23 cellular contexts compared by ENCODE assay signal in the genomic region with DNA sequence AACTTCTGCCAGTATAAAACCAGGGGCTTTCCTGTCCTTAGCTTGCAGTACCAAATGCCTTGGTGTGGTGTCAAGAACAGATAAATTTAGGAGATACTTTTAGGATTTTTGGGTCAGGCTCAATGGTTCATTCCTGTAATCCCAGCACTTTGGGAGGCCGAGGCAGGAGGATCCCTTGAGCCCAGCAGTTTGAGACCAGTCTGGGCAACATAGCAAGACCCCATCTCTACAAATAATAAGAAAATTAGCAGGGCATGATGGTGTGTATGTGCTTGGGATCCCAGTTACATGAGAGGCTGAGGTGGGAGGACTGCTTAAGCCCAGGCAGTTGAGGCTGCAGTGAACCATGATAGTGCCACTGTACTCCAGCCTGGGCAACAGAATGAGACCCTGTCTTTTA. TPM values are rescaled to one million over a fixed set of nuclear protein-coding genes. Genes with fewer than 3 reads are reported as not detected.
A peak's percentile ranks its signal among the peaks of the same experiment; 100 is the strongest.
DNase-seq lines count a peak whose midpoint lies in the region; ATAC-seq, FAIRE-seq and TF ChIP-seq lines count a peak whose summit lies in the region.
"Had no signal": no experiment of that assay in that cellular context is flagged by ENCODE, and none has a peak within 500 bp of the region (broad histone marks: within the 10 kb centered on the region; RNA-seq: fewer than 3 reads in every experiment).

No MANE protein-coding gene starts in this region.

- H3K4me2 ChIP-seq in K562 (ENCODE audit: insufficient read depth, low read length): no peak overlapping the region

- no peaks in the 10 kb centered on the region for H3K27me3 ChIP-seq in K562 (ENCODE audit: control insufficient read depth in 2 of 2, insufficient read depth in 2 of 2, low read length in 2 of 2)
- no peaks in the 10 kb centered on the region for H3K27me3 ChIP-seq in spleen (replicated peaks in 1 of 7)
- H3K27me3 ChIP-seq in suprapubic skin: no peaks in the 10 kb centered on the region

- TF ChIP-seq POLR2A in K562 (conservative IDR thresholded peaks at IDR 0.05) (no peak), spleen (IDR thresholded peaks at IDR 0.05) (no peak), suprapubic skin (IDR thresholded peaks at IDR 0.05) (no peak)

- intact Hi-C loops in K562 (cut with micrococcal nuclease): loop anchor here (10.0 kb wide), 1 partner anchor 290 kb away; a partner anchor contains a TSS
- intact Hi-C loops in spleen (cut with DNase I; ENCODE audit: low total_unique reads): no loop called here

- H2AFZ ChIP-seq in K562 (ENCODE audit: low read depth, low read length): no peak overlapping the region
- H2AFZ ChIP-seq: GM23248 had no signal

- H3K9ac ChIP-seq in K562 (ENCODE audit: insufficient read depth in 1 of 2, low read depth in 2 of 2, low read length in 2 of 2): no peak overlapping the region
- H3K9ac ChIP-seq: GM23248 had no signal

- H3K9me3 ChIP-seq in K562 (replicated peaks; ENCODE audit: control insufficient read depth, insufficient read depth, low read depth, low read length): no peaks in the 10 kb centered on the region
- H3K9me3 ChIP-seq in spleen: no peaks in the 10 kb centered on the region
- H3K9me3 ChIP-seq in suprapubic skin: no peaks in the 10 kb centered on the region

- no TSS peak for BruUV-seq in K562 (replicated peaks; lab: Mats Ljungman, UMichigan)

- H3K4me3 ChIP-seq in K562: no peak overlapping the region
- H3K4me3 ChIP-seq in spleen: no peak overlapping the region
- no peak overlapping the region for H3K4me3 ChIP-seq in suprapubic skin
- H3K4me3 ChIP-seq: GM23248 had no signal

- H3K4me1 ChIP-seq in K562 (replicated peaks in 1 of 2; ENCODE audit: control insufficient read depth in 2 of 2, insufficient read depth in 2 of 2, low read length in 2 of 2) (peaks cover 28 to 44% of the 10 kb centered on the region in 2 experiments), spleen (peaks cover 14 to 38% (median 23%) of the 10 kb centered on the region in 6 donors), suprapubic skin (peaks cover 21% of the 10 kb centered on the region)

- DNase-seq in K562 (ENCODE audit: extremely low read depth in 1 of 4, low spot score in 3 of 4) (no peak), spleen (peak; percentile 8), suprapubic skin (ENCODE audit: low spot score in 2 of 2) (no peak)
- DNase-seq: C1 segment of cervical spinal cord; Calu3; CD4-positive, alpha-beta memory T cell; COR-L47; DMS53; DMS79 treated with DMSO at 0.1 percent for 48 hours; GF-D8; GM23248; H9; HFFc6 had no signal

- H3K27ac ChIP-seq in 22Rv1: 0 out of 2 replicates have a peak overlapping the region, but pooled peaks have one; percentile 8
- H3K27ac ChIP-seq in K562 (ENCODE audit: extremely low read depth, low read depth, low read length): no peak overlapping the region
- H3K27ac ChIP-seq in spleen: no peak overlapping the region
- no peak overlapping the region for H3K27ac ChIP-seq in suprapubic skin
- H3K27ac ChIP-seq: GM23248 had no signal

- H3K9me1 ChIP-seq in K562 (ENCODE audit: control insufficient read depth, insufficient read depth, low read length): no peaks in the 10 kb centered on the region

- TF ChIP-seq CTCF in 22Rv1 (IDR thresholded peaks at IDR 0.05) (no peak), K562 (IDR thresholded peaks at IDR 0.05 in 2 of 3, conservative IDR thresholded peaks at IDR 0.05 in 1 of 3; ENCODE audit: insufficient read depth in 2 of 3, low read depth in 1 of 3, low read length in 3 of 3) (no peak), spleen (IDR thresholded peaks at IDR 0.05 in 8 of 11, conservative IDR thresholded peaks at IDR 0.05 in 3 of 11) (no peak), suprapubic skin (IDR thresholded peaks at IDR 0.05) (no peak)

- CTCF ChIA-PET in K562 (lab: Yijun Ruan, JAX; ENCODE audit: low intra/inter-chr PET ratio): no interaction called here

- in situ Hi-C loops in K562 (cut with MboI): no loop called here

- TF ChIP-seq RAD21 in K562 (CRISPR knock-in tag; conservative IDR thresholded peaks at IDR 0.05 in 1 of 2, IDR thresholded peaks at IDR 0.05 in 1 of 2): no peak

- POLR2A ChIA-PET in K562 (lab: Yijun Ruan, JAX): no interaction called here

- peaks cover 11% of the 10 kb centered on the region for H3K79me2 ChIP-seq in K562 (ENCODE audit: control insufficient read depth, insufficient read depth, low read length)

- H3K36me3 ChIP-seq in K562 (ENCODE audit: control insufficient read depth, insufficient read depth, low read length): peaks cover 7% of the 10 kb centered on the region; the same call in 1 of the 3 replicates
- H3K36me3 ChIP-seq in spleen: no peaks in the 10 kb centered on the region
- H3K36me3 ChIP-seq in suprapubic skin: no peaks in the 10 kb centered on the region

- ATAC-seq in K562 (no peak), HG02885 (IDR thresholded peaks at IDR 0.05; ENCODE audit: poor library complexity, unreplicated experiment) (no peak)
- ATAC-seq: HCT116 had no signal

- no peak for FAIRE-seq in K562 (lab: Jason Lieb, UNC)
- FAIRE-seq: GM12891, GM18507 had no signal

- 71% methylated on average over 1 of the region's 1 CpG for WGBS in K562 (ENCODE audit: insufficient coverage, low coverage, missing lambda C conversion rate)
- 65 to 91% (median 83%) methylated on average over 1 of the region's 1 CpG for WGBS in spleen, 5 donors
- 95% methylated on average over 1 of the region's 1 CpG for WGBS in suprapubic skin

- TF ChIP-seq EP300 in K562 (IDR thresholded peaks at IDR 0.05; ENCODE audit: low read length) (no peak), suprapubic skin (IDR thresholded peaks at IDR 0.05) (no peak)

- H4K20me1 ChIP-seq in K562 (replicated peaks; ENCODE audit: control insufficient read depth, insufficient read depth, low read length): no peaks in the 10 kb centered on the region

RNA-seq across cellular contexts. Expression of a gene that starts 3.2 kb away (rescaled TPM):
- total RNA-seq in K562 (2011; cell fraction: chromatin; rRNA removed; ENCODE audit: low replicate concordance): 2.2 and 5.9 TPM in 2 replicates
- 6.8 and 7.0 TPM in 2 replicates for total RNA-seq in K562 (2011; cell fraction: nucleolus; rRNA removed)
- total RNA-seq in K562 (2011; cell fraction: nucleoplasm; rRNA removed): 2.7 and 2.9 TPM in 2 replicates
- total RNA-seq in K562 (2014; rRNA removed) (4.6 and 9.6 TPM in 2 replicates), K562 (2014; rRNA removed; fragmentation: Illumina TruSeq; extraction: Trizol) (1.4 and 1.9 TPM in 2 replicates), K562 (2015; rRNA removed; fragmentation: Illumina TruSeq; extraction: Trizol) (6.3 and 7.0 TPM in 2 replicates), K562 (2021) (9.9 and 12.4 TPM in 2 replicates), spleen (1 to 10 TPM; 1.3 to 4.6 (median 4.2) TPM), suprapubic skin (1 to 10 TPM in 3 of 4 donors, under 1 TPM in 1; 0.49 to 2.6 (median 1.5) TPM)
- polyA plus RNA-seq in K562 (2011; rRNA removed) (2.6 and 4.1 TPM in 2 replicates), K562 (2014; fragmentation: Illumina TruSeq; extraction: Trizol) (7.0 and 12.4 TPM in 2 replicates), K562 (2014; fragmentation: Nextera tagmentation; extraction: Ambion mirVana) (under 1 TPM in 1 of 2 experiments, not detected in 1; 0.03 TPM), K562 (2014; rRNA removed) (9.1 and 10.4 TPM in 2 replicates), spleen (1 to 10 TPM; 1.5 to 4.3 (median 2.4) TPM)
- 4.1 and 8.1 TPM in 2 replicates for polyA plus RNA-seq in K562 (2011; cell fraction: cytosol; rRNA removed)
- polyA plus RNA-seq in K562 (2011; cell fraction: nucleus; rRNA removed): 3.8 and 4.9 TPM in 2 replicates
- polyA plus RNA-seq in K562 (2012): 15.0 and 15.4 TPM in 2 replicates
- polyA minus RNA-seq in K562 (2011; rRNA and poly(A)+ RNA removed): 2.7 and 3.1 TPM in 2 replicates
- 6.1 and 6.5 TPM in 2 replicates for polyA minus RNA-seq in K562 (2011; cell fraction: cytosol; rRNA and poly(A)+ RNA removed)
- 5.0 and 8.6 TPM in 2 replicates for polyA minus RNA-seq in K562 (2011; cell fraction: nucleus; rRNA and poly(A)+ RNA removed)
- polyA plus RNA-seq: CD4-positive, alpha-beta memory T cell; GM23248 had no signal

RNA-seq across cellular contexts. Expression of a gene that starts 7.5 kb away (rescaled TPM):
- total RNA-seq in K562 (2011; cell fraction: chromatin; rRNA removed; ENCODE audit: low replicate concordance): 69.0 and 119 TPM in 2 replicates
- total RNA-seq in K562 (2011; cell fraction: nucleolus; rRNA removed): 74.9 and 75.4 TPM in 2 replicates
- 62.5 and 71.7 TPM in 2 replicates for total RNA-seq in K562 (2011; cell fraction: nucleoplasm; rRNA removed)
- 42.0 and 61.8 TPM in 2 replicates for total RNA-seq in K562 (2014; rRNA removed)
- total RNA-seq in K562 (2014; rRNA removed; fragmentation: Illumina TruSeq; extraction: Trizol): 16.5 and 24.5 TPM in 2 replicates
- total RNA-seq in K562 (2015; rRNA removed; fragmentation: Illumina TruSeq; extraction: Trizol): 38.5 and 42.9 TPM in 2 replicates
- total RNA-seq in K562 (2021): 61.7 and 63.8 TPM in 2 replicates
- 29.1 and 49.4 TPM in 2 replicates for polyA plus RNA-seq in K562 (2011; rRNA removed)
- 39.1 and 46.6 TPM in 2 replicates for polyA plus RNA-seq in K562 (2011; cell fraction: cytosol; rRNA removed)
- polyA plus RNA-seq in K562 (2011; cell fraction: nucleus; rRNA removed): 121 and 148 TPM in 2 replicates
- 70.5 and 80.9 TPM in 2 replicates for polyA plus RNA-seq in K562 (2012)
- polyA plus RNA-seq in K562 (2014; fragmentation: Illumina TruSeq; extraction: Trizol): 56.5 and 61.4 TPM in 2 replicates
- polyA plus RNA-seq in K562 (2014; fragmentation: Nextera tagmentation; extraction: Ambion mirVana): 1 to 10 TPM; 2.1 to 4.1 TPM
- 41.2 and 44.9 TPM in 2 replicates for polyA plus RNA-seq in K562 (2014; rRNA removed)
- polyA minus RNA-seq in K562 (2011; rRNA and poly(A)+ RNA removed): 31.6 and 42.3 TPM in 2 replicates
- polyA minus RNA-seq in K562 (2011; cell fraction: cytosol; rRNA and poly(A)+ RNA removed): 38.8 and 54.2 TPM in 2 replicates
- polyA minus RNA-seq in K562 (2011; cell fraction: nucleus; rRNA and poly(A)+ RNA removed): 16.0 and 25.3 TPM in 2 replicates
- 10 to 100 TPM; 38.6 to 60.7 (median 49.0) TPM for total RNA-seq in spleen
- 10 to 100 TPM; 36.5 to 66.1 (median 57.7) TPM for polyA plus RNA-seq in spleen
- 10 to 100 TPM; 38.7 to 48.9 (median 42.9) TPM for total RNA-seq in suprapubic skin

RNA-seq across cellular contexts. Expression of a gene that starts 22.5 kb away (rescaled TPM):
- total RNA-seq in K562 (2011; cell fraction: chromatin; rRNA removed; ENCODE audit: low replicate concordance): 0.81 and 1.5 TPM in 2 replicates
- total RNA-seq in K562 (2011; cell fraction: nucleolus; rRNA removed): 0.66 and 1.5 TPM in 2 replicates
- total RNA-seq in K562 (2011; cell fraction: nucleoplasm; rRNA removed): 0.66 and 0.84 TPM in 2 replicates
- total RNA-seq in K562 (2014; rRNA removed): 0.05 and 0.20 TPM in 2 replicates
- 0.40 TPM in 1 of 2 replicates, not detected in the other for total RNA-seq in K562 (2014; rRNA removed; fragmentation: Illumina TruSeq; extraction: Trizol)
- total RNA-seq in K562 (2015; rRNA removed; fragmentation: Illumina TruSeq; extraction: Trizol): 0.58 and 0.72 TPM in 2 replicates
- total RNA-seq in K562 (2021): 1.1 and 1.2 TPM in 2 replicates
- polyA plus RNA-seq in K562 (2011; rRNA removed): 0.38 and 0.47 TPM in 2 replicates
- 0.34 and 0.53 TPM in 2 replicates for polyA plus RNA-seq in K562 (2011; cell fraction: cytosol; rRNA removed)
- polyA plus RNA-seq in K562 (2011; cell fraction: nucleus; rRNA removed): 0.46 and 0.76 TPM in 2 replicates
- 0.44 and 4.6 TPM in 2 replicates for polyA plus RNA-seq in K562 (2012)
- 0.36 and 0.40 TPM in 2 replicates for polyA plus RNA-seq in K562 (2014; fragmentation: Illumina TruSeq; extraction: Trizol)
- under 1 TPM in 1 of 2 experiments, not detected in 1; 0.27 TPM for polyA plus RNA-seq in K562 (2014; fragmentation: Nextera tagmentation; extraction: Ambion mirVana)
- polyA plus RNA-seq in K562 (2014; rRNA removed): 0.11 and 0.28 TPM in 2 replicates
- polyA minus RNA-seq in K562 (2011; rRNA and poly(A)+ RNA removed): 0.14 and 0.15 TPM in 2 replicates
- polyA minus RNA-seq in K562 (2011; cell fraction: cytosol; rRNA and poly(A)+ RNA removed): 1.2 TPM in 1 of 2 replicates, not detected in the other
- polyA minus RNA-seq in K562 (2011; cell fraction: nucleus; rRNA and poly(A)+ RNA removed): 0.13 and 0.44 TPM in 2 replicates
- total RNA-seq in spleen: 100 to 1,000 TPM in 2 of 7 donors, 10 to 100 TPM in 5; 62.5 to 173 (median 83.2) TPM
- 10 to 100 TPM; 17.2 to 28.4 (median 25.4) TPM for polyA plus RNA-seq in spleen
- 1 to 10 TPM; 2.6 to 6.4 (median 4.1) TPM for total RNA-seq in suprapubic skin
- total RNA-seq: A172 had no signal
- polyA plus RNA-seq: CD4-positive, alpha-beta memory T cell had no signal

RNA-seq across cellular contexts. Expression of a gene that starts 26.2 kb away (rescaled TPM):
- 13.6 and 22.5 TPM in 2 replicates for total RNA-seq in K562 (2011; cell fraction: chromatin; rRNA removed; ENCODE audit: low replicate concordance)
- 16.0 and 16.6 TPM in 2 replicates for total RNA-seq in K562 (2011; cell fraction: nucleolus; rRNA removed)
- total RNA-seq in K562 (2011; cell fraction: nucleoplasm; rRNA removed): 10.0 and 15.2 TPM in 2 replicates
- total RNA-seq in K562 (2014; rRNA removed) (7.9 and 9.8 TPM in 2 replicates), K562 (2014; rRNA removed; fragmentation: Illumina TruSeq; extraction: Trizol) (7.3 and 10.3 TPM in 2 replicates), K562 (2015; rRNA removed; fragmentation: Illumina TruSeq; extraction: Trizol) (9.2 and 11.2 TPM in 2 replicates), K562 (2021) (13.6 and 18.6 TPM in 2 replicates), spleen (1 to 10 TPM; 1.0 to 5.9 (median 3.3) TPM), suprapubic skin (1 to 10 TPM; 1.4 to 7.4 (median 4.1) TPM)
- polyA plus RNA-seq in K562 (2011; rRNA removed) (11.2 and 13.0 TPM in 2 replicates), K562 (2014; fragmentation: Illumina TruSeq; extraction: Trizol) (12.1 and 13.0 TPM in 2 replicates), K562 (2014; fragmentation: Nextera tagmentation; extraction: Ambion mirVana) (10 to 100 TPM in 1 of 2 experiments, 1 to 10 TPM in 1; 9.0 to 12.8 TPM), K562 (2014; rRNA removed) (13.6 TPM in 2 replicates), spleen (under 1 TPM; 0.20 to 0.83 (median 0.26) TPM)
- 9.9 and 10.0 TPM in 2 replicates for polyA plus RNA-seq in K562 (2011; cell fraction: cytosol; rRNA removed)
- 15.2 and 17.2 TPM in 2 replicates for polyA plus RNA-seq in K562 (2011; cell fraction: nucleus; rRNA removed)
- 10.3 and 17.3 TPM in 2 replicates for polyA plus RNA-seq in K562 (2012)
- 2.9 and 3.4 TPM in 2 replicates for polyA minus RNA-seq in K562 (2011; rRNA and poly(A)+ RNA removed)
- 1.4 and 4.3 TPM in 2 replicates for polyA minus RNA-seq in K562 (2011; cell fraction: cytosol; rRNA and poly(A)+ RNA removed)
- polyA minus RNA-seq in K562 (2011; cell fraction: nucleus; rRNA and poly(A)+ RNA removed): 4.2 and 5.8 TPM in 2 replicates
- total RNA-seq: A172; A673; CD4-positive, alpha-beta memory T cell; Daoy; GM23248; H4 had no signal
- polyA plus RNA-seq: GM23248 had no signal

RNA-seq across cellular contexts. Expression of a gene that starts 40.9 kb away (rescaled TPM):
- 0.88 and 2.0 TPM in 2 replicates for total RNA-seq in K562 (2011; cell fraction: chromatin; rRNA removed; ENCODE audit: low replicate concordance)
- total RNA-seq in K562 (2011; cell fraction: nucleolus; rRNA removed): 1.2 and 1.4 TPM in 2 replicates
- 0.95 TPM in 1 of 2 replicates, not detected in the other for total RNA-seq in K562 (2011; cell fraction: nucleoplasm; rRNA removed)
- total RNA-seq in K562 (2014; rRNA removed) (not detected in 2 replicates), K562 (2014; rRNA removed; fragmentation: Illumina TruSeq; extraction: Trizol) (not detected in 2 replicates), K562 (2015; rRNA removed; fragmentation: Illumina TruSeq; extraction: Trizol) (0.22 TPM in 1 of 2 replicates, not detected in the other), K562 (2021) (0.91 and 1.1 TPM in 2 replicates), spleen (10 to 100 TPM in 6 of 7 donors, 1 to 10 TPM in 1; 5.4 to 35.8 (median 20.1) TPM), suprapubic skin (1 to 10 TPM; 3.7 to 6.8 (median 5.1) TPM)
- polyA plus RNA-seq in K562 (2011; rRNA removed) (0.20 and 0.21 TPM in 2 replicates), K562 (2014; fragmentation: Illumina TruSeq; extraction: Trizol) (0.17 TPM in 1 of 2 replicates, not detected in the other), K562 (2014; fragmentation: Nextera tagmentation; extraction: Ambion mirVana) (under 1 TPM; 0.08 to 0.38 TPM), K562 (2014; rRNA removed) (0.16 TPM in 1 of 2 replicates, not detected in the other), spleen (10 to 100 TPM; 24.1 to 31.2 (median 24.3) TPM)
- not detected in 2 replicates for polyA plus RNA-seq in K562 (2011; cell fraction: cytosol; rRNA removed)
- polyA plus RNA-seq in K562 (2011; cell fraction: nucleus; rRNA removed): 0.88 and 2.2 TPM in 2 replicates
- 0.69 and 1.1 TPM in 2 replicates for polyA plus RNA-seq in K562 (2012)
- polyA minus RNA-seq in K562 (2011; rRNA and poly(A)+ RNA removed): not detected in 2 replicates
- 0.48 and 4.1 TPM in 2 replicates for polyA minus RNA-seq in K562 (2011; cell fraction: cytosol; rRNA and poly(A)+ RNA removed)
- 0.67 TPM in 1 of 2 replicates, not detected in the other for polyA minus RNA-seq in K562 (2011; cell fraction: nucleus; rRNA and poly(A)+ RNA removed)
- total RNA-seq: G401 had no signal
- polyA plus RNA-seq: CD4-positive, alpha-beta memory T cell had no signal

Comparison
In these comparisons a context has a peak if more than half of its experiments do, and no peak if none do; other contexts are left out.
1. RNA of a gene that starts 22.5 kb away (total RNA-seq): 62.5 to 173 TPM in spleen; 2.6 to 6.4 TPM in suprapubic skin and 0.05 to 1.5 TPM in K562; every median in the first group is over 4 times any median in the second.